8 cellular contexts compared by ENCODE assay signal in genomic region chr9:121529237-121529987, GRCh38. TPM values are rescaled to one million over a fixed set of nuclear protein-coding genes. Genes with fewer than 3 reads are reported as not detected.
DNase-seq lines count a peak whose midpoint lies in the region; ATAC-seq and TF ChIP-seq lines count a peak whose summit lies in the region.

No MANE protein-coding gene starts in this region.

- H3K27ac ChIP-seq in SK-N-SH (ENCODE audit: low read depth in 2 of 2, low read length in 1 of 2) = peak overlapping the region; percentile 78 to 84
- H3K27ac ChIP-seq in trophoblast cell (ENCODE audit: low read depth, low read length) = peak overlapping the region; percentile 19

- H3K36me3 ChIP-seq in SK-N-SH (replicated peaks in 1 of 2; ENCODE audit: control insufficient read depth in 1 of 2, insufficient read depth in 2 of 2, low read length in 1 of 2) (no peaks in the 10 kb centered on the region), trophoblast cell (ENCODE audit: control insufficient read depth in 1 of 2, insufficient read depth in 2 of 2, low read length in 2 of 2) (no peaks in the 10 kb centered on the region)

- H4K12ac ChIP-seq in trophoblast cell (ENCODE audit: low read depth, low read length) = no peak overlapping the region

- peaks cover 18% of the 10 kb centered on the region for H3K79me1 ChIP-seq in trophoblast cell (ENCODE audit: low read length)

- H3K4me3 ChIP-seq in SK-N-SH (ENCODE audit: low read depth in 2 of 2, low read length in 1 of 2) (no peak overlapping the region), trophoblast cell (ENCODE audit: low read depth, low read length) (no peak overlapping the region)

- peak; percentile 24 to 65; a peak in 2 of 4 replicates for TF ChIP-seq EP300 in SK-N-SH (IDR thresholded peaks at IDR 0.05; ENCODE audit: borderline replicate concordance in 1 of 2, low read depth in 1 of 2, low read length in 1 of 2)

- peak overlapping the region; percentile 45 for H4K91ac ChIP-seq in trophoblast cell (ENCODE audit: low read depth, low read length)

- CTCF ChIA-PET in SK-N-SH (lab: Yijun Ruan, JAX) = interaction anchor here (0.6 to 4.5 kb wide), 7 partner anchors 9 to 461 kb away, joined by 3 to 37 read pairs (median 4); no protein-coding TSS in a partner anchor

- H3K27me3 ChIP-seq in SK-N-SH (ENCODE audit: insufficient read depth) = no peaks in the 10 kb centered on the region
- no peaks in the 10 kb centered on the region for H3K27me3 ChIP-seq in trophoblast cell (ENCODE audit: insufficient read depth, low read length)

- H3K4me2 ChIP-seq in SK-N-SH (peak overlapping the region; percentile 37; the same call in 1 of the 2 replicates), trophoblast cell (ENCODE audit: low read length) (no peak overlapping the region)

- POLR2A ChIA-PET in SK-N-SH (lab: Yijun Ruan, JAX) = interaction anchor here (1.2 to 1.7 kb wide), 3 partner anchors 17 to 30 kb away, joined by 4 to 5 read pairs (median 4); partner anchors contain the start of gene GGTA1

- no peak overlapping the region for H2AK5ac ChIP-seq in trophoblast cell (ENCODE audit: low read length)

- ATAC-seq in GM21381 (IDR thresholded peaks at IDR 0.05; ENCODE audit: unreplicated experiment) = no peak

- H3K9me2 ChIP-seq in SK-N-SH = no peaks in the 10 kb centered on the region

- H4K20me1 ChIP-seq in SK-N-SH (ENCODE audit: insufficient read depth) = no peaks in the 10 kb centered on the region

- H2BK120ac ChIP-seq in trophoblast cell (ENCODE audit: insufficient read depth, low read length, poor library complexity) = peak overlapping the region; percentile 8

- no peak overlapping the region for H4K8ac ChIP-seq in trophoblast cell (ENCODE audit: low read depth, low read length)

- H3K9ac ChIP-seq in SK-N-SH = no peak overlapping the region
- no peak overlapping the region for H3K9ac ChIP-seq in trophoblast cell (ENCODE audit: low read length)

- TF ChIP-seq RAD21 in SK-N-SH (IDR thresholded peaks at IDR 0.05; ENCODE audit: low read length) = no peak

- H3K4me1 ChIP-seq in SK-N-SH (ENCODE audit: control insufficient read depth in 1 of 2, insufficient read depth in 2 of 2, low read depth in 1 of 2, low read length in 1 of 2) (peaks cover 0 to 13% of the 10 kb centered on the region in 2 experiments; a peak in 1 of 4 replicates), trophoblast cell (ENCODE audit: control insufficient read depth in 1 of 2, insufficient read depth in 2 of 2, low read length in 2 of 2) (peaks cover 17 to 36% of the 10 kb centered on the region in 2 experiments)

- H2BK5ac ChIP-seq in trophoblast cell (ENCODE audit: low read depth, low read length, poor library complexity) = no peak overlapping the region

- 19% methylated on average over 11 of the region's 11 CpGs for WGBS in SK-N-SH (ENCODE audit: low lambda C conversion rate)
- WGBS in trophoblast cell (ENCODE audit: extremely low coverage, insufficient coverage, insufficient read length) = no CpG with 5 or more reads among the region's 11 CpGs

- no peak overlapping the region for H3K4ac ChIP-seq in trophoblast cell (ENCODE audit: low read depth, low read length)

- no peaks in the 10 kb centered on the region for H3K79me2 ChIP-seq in SK-N-SH (ENCODE audit: insufficient read depth)
- peaks cover 5% of the 10 kb centered on the region for H3K79me2 ChIP-seq in trophoblast cell (ENCODE audit: control insufficient read depth, insufficient read depth, low read length, poor library complexity)

- DNase-seq in COLO829 (ENCODE audit: low spot score) (peak; percentile 51), SK-N-SH (peak; percentile 83), foreskin melanocyte (peak; percentile 31), trophoblast cell (no peak), GF-D8 (lab: John Stamatoyannopoulos, UW) (no peak), NAMALWA (ENCODE audit: low spot score) (no peak), DMS153 (lab: John Stamatoyannopoulos, UW) (no peak)

- no peak for TF ChIP-seq CTCF in SK-N-SH (IDR thresholded peaks at IDR 0.05)

- H3K23ac ChIP-seq in trophoblast cell (ENCODE audit: low read length) = no peak overlapping the region

- H3K18ac ChIP-seq in trophoblast cell (ENCODE audit: low read length) = peak overlapping the region; percentile 7

- no peaks in the 10 kb centered on the region for H3F3A ChIP-seq in SK-N-SH (replicated peaks; ENCODE audit: insufficient read depth)

- H3K9me3 ChIP-seq in SK-N-SH (no peaks in the 10 kb centered on the region), trophoblast cell (ENCODE audit: insufficient read depth, low read depth, low read length) (peaks cover 5% of the 10 kb centered on the region)

- H2BK12ac ChIP-seq in trophoblast cell (ENCODE audit: low read length) = peak overlapping the region; percentile 51

- H2AFZ ChIP-seq in SK-N-SH (ENCODE audit: low read depth) = peak overlapping the region; percentile 25; the same call in 1 of the 2 replicates
- H2AFZ ChIP-seq in trophoblast cell (ENCODE audit: insufficient read depth, low read length, poor library complexity) = no peak overlapping the region

- peak overlapping the region; percentile 38 for H3K14ac ChIP-seq in trophoblast cell (ENCODE audit: low read length)

TF ChIP-seq in SK-N-SH, 30 proteins besides CTCF, POLR2A, EP300 and RAD21 (continues in another document):
- TF ChIP-seq RFX5 (IDR thresholded peaks at IDR 0.05; ENCODE audit: low read length) = no peak
- TF ChIP-seq ELF1 (IDR thresholded peaks at IDR 0.05) = no peak
- TF ChIP-seq GATA2 (CRISPR knock-in tag; IDR thresholded peaks at IDR 0.05) = peak; percentile 49; the same call in 1 of the 2 replicates
- TF ChIP-seq PBX3 (IDR thresholded peaks at IDR 0.05) = no peak
- TF ChIP-seq TEAD4 (IDR thresholded peaks at IDR 0.05; ENCODE audit: borderline replicate concordance, insufficient read depth) = no peak
- TF ChIP-seq TAF1 (IDR thresholded peaks at IDR 0.05; ENCODE audit: borderline replicate concordance, low read depth, low read length) = no peak
- no peak for TF ChIP-seq MEF2A (IDR thresholded peaks at IDR 0.05; ENCODE audit: borderline replicate concordance, low read depth)
- no peak for TF ChIP-seq CHD2 (IDR thresholded peaks at IDR 0.05; ENCODE audit: low read length, partially characterized antibody)
- no peak for TF ChIP-seq EZH2phosphoT487 (IDR thresholded peaks at IDR 0.05; ENCODE audit: borderline replicate concordance, low read depth)
- no peak for TF ChIP-seq IRF3 (IDR thresholded peaks at IDR 0.05; ENCODE audit: low read depth, low read length)
- TF ChIP-seq MAX (IDR thresholded peaks at IDR 0.05; ENCODE audit: low read depth) = peak; percentile 32; the same call in 1 of the 2 replicates
- TF ChIP-seq RCOR1 (IDR thresholded peaks at IDR 0.05; ENCODE audit: low read length) = peak; percentile 84
- no peak for TF ChIP-seq REST (IDR thresholded peaks at IDR 0.05; ENCODE audit: low read depth, low read length)
- no peak for TF ChIP-seq SIN3A (IDR thresholded peaks at IDR 0.05; ENCODE audit: borderline replicate concordance, low read depth, low read length)
- peak; percentile 30; the same call in 1 of the 2 replicates for TF ChIP-seq JUND (IDR thresholded peaks at IDR 0.05)

RNA-seq across cellular contexts. Expression of gene GGTA1, which starts 29.8 kb away (rescaled TPM):
- polyA plus RNA-seq in SK-N-SH (2012; rRNA removed) = 0.03 and 0.11 TPM in 2 replicates
- polyA plus RNA-seq in SK-N-SH (2012; cell fraction: cytosol; rRNA removed) = 0.17 and 0.29 TPM in 2 replicates
- not detected in 2 replicates for polyA plus RNA-seq in SK-N-SH (2012; cell fraction: nucleus; rRNA removed)
- 0.14 and 0.15 TPM in 2 replicates for polyA plus RNA-seq in trophoblast cell (2013)

Comparison
In these comparisons a context has a peak if more than half of its experiments do, and no peak if none do; other contexts are left out.
1. DNase-seq: peak in COLO829 (single experiment), SK-N-SH (single experiment) and foreskin melanocyte (single experiment); none in trophoblast cell (0 of 2), GF-D8 (single experiment), NAMALWA (single experiment) and DMS153 (single experiment).